20 cellular contexts compared by ENCODE assay signal in the genomic region with DNA sequence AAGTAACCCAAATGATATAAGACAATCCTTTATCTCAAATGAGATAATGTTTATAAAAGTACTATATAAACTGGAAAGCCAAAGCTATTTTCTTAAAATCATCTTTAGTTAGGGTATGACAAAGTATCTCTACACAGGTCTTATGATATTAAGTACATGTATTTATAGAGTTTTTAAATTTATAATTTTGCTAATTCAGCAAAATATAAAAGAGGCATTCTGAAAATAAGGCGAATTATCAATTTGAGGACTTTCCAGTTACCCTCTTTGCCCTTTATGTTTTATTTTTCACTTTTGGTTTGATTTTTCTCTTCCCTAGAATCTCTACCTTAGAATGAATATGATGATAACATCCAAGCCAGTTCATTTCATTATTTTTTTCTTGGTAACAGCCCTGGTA.
"Had no signal": no experiment of that assay in that cellular context is flagged by ENCODE, and none has a peak within 500 bp of the region (broad histone marks: within the 10 kb centered on the region; RNA-seq: fewer than 3 reads in every experiment).

No MANE protein-coding gene starts in this region.

- H3K4me3 ChIP-seq: MG63 had no signal

- H3K9ac ChIP-seq: SK-N-SH had no signal

- H3K4me2 ChIP-seq: SK-N-SH had no signal

- DNase-seq: Karpas-422, KG1, MG63, NCI-H1092 treated with DMSO at 0.1 percent for 48 hours, NCI-H1436, NCI-H187, NCI-H2029, NCI-H2081 treated with DMSO at 0.1 percent for 48 hours, NCI-H2171, NCI-H226, NCI-H446, NCI-H510A, NCI-H524 treated with DMSO at 0.1 percent for 48 hours, NCI-H69, NCI-H774, RPMI8226, SHP77, SK-N-SH, SW 1271 had no signal

- H3K27me3 ChIP-seq: MG63 had no signal

- FAIRE-seq: RCC 7860 had no signal

- H3K36me3 ChIP-seq: MG63 had no signal

- H3K9me3 ChIP-seq: MG63, SK-N-SH had no signal
